Comparison of ENCODE assay signal across 29 cellular contexts in the genomic region with DNA sequence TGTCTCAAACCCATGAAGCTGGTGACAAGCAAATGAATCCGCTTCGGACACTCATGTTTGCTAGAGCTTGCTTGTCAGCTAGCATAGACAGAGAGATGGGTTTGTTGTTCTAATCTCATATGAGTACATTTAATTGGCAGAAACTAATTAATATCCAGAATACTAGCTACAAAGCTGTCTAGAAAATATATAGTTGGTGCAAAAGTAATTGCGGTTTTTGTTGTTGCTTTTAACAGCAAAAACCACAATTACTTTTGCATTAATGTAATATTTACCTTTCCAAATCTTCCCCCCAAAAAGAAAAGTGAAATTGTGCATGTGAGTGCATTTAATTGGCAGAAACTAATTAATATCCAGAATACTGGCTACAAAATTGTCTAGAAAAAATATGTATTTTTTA.
"Had no signal": no experiment of that assay in that cellular context is flagged by ENCODE, and none has a peak within 500 bp of the region (broad histone marks: within the 10 kb centered on the region; RNA-seq: fewer than 3 reads in every experiment).

No MANE protein-coding gene starts in this region.

- H3K27me3 ChIP-seq: stomach, suprapubic skin, testis, thyroid gland, tibial artery, tibial nerve, transverse colon, upper lobe of left lung, upper lobe of right lung, uterus, vagina had no signal

- FAIRE-seq: urothelium cell line had no signal

- DNase-seq: stimulated activated CD4-positive, alpha-beta T cell treated with anti-CD3 and anti-CD28 coated beads, Interleukin-2, amount 100 ng/mL, for 48 hours; stimulated activated CD4-positive, alpha-beta T cell treated with anti-CD3 and anti-CD28 coated beads, Interleukin-4, amount 100 ng/mL, for 1 hour; stimulated activated CD4-positive, alpha-beta T cell treated with anti-CD3 and anti-CD28 coated beads, Interleukin-4, amount 100 ng/mL, for 24 hours; stimulated activated CD4-positive, alpha-beta T cell treated with anti-CD3 and anti-CD28 coated beads, Interleukin-4, amount 100 ng/mL, for 4 hours; stimulated activated CD8-positive, alpha-beta memory T cell treated with anti-CD3 and anti-CD28 coated beads, Interleukin-4, amount 100 ng/mL, for 48 hours; stimulated activated naive B cell treated with anti-CD40 and anti-IgM and Interleukin-4, amounts not matched to agents 10 μg/mL and 1 μg/mL and 100 μg/mL, for 72 hours; stimulated activated naive CD4-positive, alpha-beta T cell; stimulated activated naive CD4-positive, alpha-beta T cell treated with Interleukin-2 at 50 U/mL for 16 hours; stimulated activated naive CD8-positive, alpha-beta T cell treated with anti-CD3 and anti-CD28 coated beads, Interleukin-15, amount 100 ng/mL, for 72 hours; stimulated activated naive CD8-positive, alpha-beta T cell treated with anti-CD3 and anti-CD28 coated beads, Interleukin-15, Interleukin-2, amounts not matched to agents 100 U/mL and 50 U/mL, for 24 hours; stomach; substantia nigra; testis; thyroid gland; tibial artery; transverse colon; trophoblast cell; upper lobe of left lung; upper lobe of right lung; uterus had no signal

- H3K4me3 ChIP-seq: stomach, suprapubic skin, testis, thoracic aorta, thyroid gland, tibial artery, tibial nerve, transverse colon, upper lobe of left lung, upper lobe of right lung, uterus, vagina had no signal

- H3K9me3 ChIP-seq: stomach, suprapubic skin, testis, thoracic aorta, thyroid gland, tibial artery, tibial nerve, transverse colon, upper lobe of left lung, upper lobe of right lung, uterus, vagina had no signal

- H3K9me3 Mint-ChIP-seq: type B pancreatic cell had no signal

- H3K27ac ChIP-seq: stomach, suprapubic skin, testis, thoracic aorta, thyroid gland, tibial artery, tibial nerve, transverse colon, upper lobe of left lung, upper lobe of right lung, uterus, vagina had no signal

- H3K36me3 ChIP-seq: stomach, suprapubic skin, thoracic aorta, thyroid gland, tibial artery, tibial nerve, transverse colon, upper lobe of left lung, upper lobe of right lung, uterus, vagina had no signal

- H3K36me3 Mint-ChIP-seq: stimulated activated effector memory CD8-positive, alpha-beta T cell treated with anti-CD3 and anti-CD28 coated beads, Interleukin-12 subunit alpha, Interleukin-12 subunit beta, amount 100 ng/mL, for 72 hours; stimulated activated memory B cell treated with anti-CD40 and anti-IgM and Interleukin-4, amounts not matched to agents 10 μg/mL and 1 μg/mL and 100 μg/mL, for 72 hours; stimulated activated naive B cell treated with anti-CD40 and anti-IgM and Interleukin-4, amounts not matched to agents 10 μg/mL and 1 μg/mL and 100 μg/mL, for 72 hours; type B pancreatic cell had no signal

- ATAC-seq: stimulated activated effector memory CD8-positive, alpha-beta T cell treated with anti-CD3 and anti-CD28 coated beads, Interleukin-12 subunit alpha, Interleukin-12 subunit beta, amount 100 ng/mL, for 72 hours; stimulated activated memory B cell treated with anti-CD40 and anti-IgM and Interleukin-4, amounts not matched to agents 10 μg/mL and 1 μg/mL and 100 μg/mL, for 72 hours; stimulated activated naive B cell treated with anti-CD40 and anti-IgM and Interleukin-4, amounts not matched to agents 10 μg/mL and 1 μg/mL and 100 μg/mL, for 72 hours; stimulated activated naive CD8-positive, alpha-beta T cell treated with anti-CD3 and anti-CD28 coated beads, Interleukin-15, amount 100 ng/mL, for 72 hours; stimulated activated naive CD8-positive, alpha-beta T cell treated with anti-CD3 and anti-CD28 coated beads, Interleukin-15, Interleukin-2, amounts not matched to agents 100 U/mL and 50 U/mL, for 24 hours; upper lobe of right lung had no signal

- H3K4me1 ChIP-seq: stomach, suprapubic skin, testis, thyroid gland, tibial artery, tibial nerve, transverse colon, upper lobe of left lung, upper lobe of right lung, uterus, vagina had no signal

- H3K27ac Mint-ChIP-seq: stimulated activated effector memory CD8-positive, alpha-beta T cell treated with anti-CD3 and anti-CD28 coated beads, Interleukin-12 subunit alpha, Interleukin-12 subunit beta, amount 100 ng/mL, for 72 hours; stimulated activated memory B cell treated with anti-CD40 and anti-IgM and Interleukin-4, amounts not matched to agents 10 μg/mL and 1 μg/mL and 100 μg/mL, for 72 hours; stimulated activated naive B cell treated with anti-CD40 and anti-IgM and Interleukin-4, amounts not matched to agents 10 μg/mL and 1 μg/mL and 100 μg/mL, for 72 hours; stimulated activated naive CD8-positive, alpha-beta T cell treated with anti-CD3 and anti-CD28 coated beads, Interleukin-15, amount 100 ng/mL, for 72 hours; stimulated activated naive CD8-positive, alpha-beta T cell treated with anti-CD3 and anti-CD28 coated beads, Interleukin-15, Interleukin-2, amounts not matched to agents 100 ng/mL and 50 ng/mL, for 24 hours; type B pancreatic cell had no signal
